22 cellular contexts compared by ENCODE assay signal in genomic region chr1:207791290-207791689, GRCh38.
"Had no signal": no experiment of that assay in that cellular context is flagged by ENCODE, and none has a peak within 500 bp of the region (broad histone marks: within the 10 kb centered on the region; RNA-seq: fewer than 3 reads in every experiment).

No MANE protein-coding gene starts in this region.

- H3K27ac ChIP-seq: gastroesophageal sphincter, left ventricle myocardium inferior, lower lobe of right lung, neural progenitor cell, right atrium auricular region, suprapubic skin, thyroid gland, upper lobe of left lung, uterus had no signal

- H3K4me3 ChIP-seq: dorsolateral prefrontal cortex, gastroesophageal sphincter, left ventricle myocardium inferior, lower lobe of right lung, neural progenitor cell, right atrium auricular region, suprapubic skin, thyroid gland, upper lobe of left lung, uterus had no signal

- H3K4me3 Mint-ChIP-seq: immature natural killer cell; memory B cell; natural killer cell treated with Interleukin-12 subunit alpha and Interleukin-12 subunit beta and Interleukin-15 and Interleukin-18, amount 100 ng/mL, for 72 hours; neural progenitor cell had no signal

- ATAC-seq: esophagus mucosa; gastroesophageal sphincter; lower lobe of right lung; natural killer cell treated with Interleukin-12 subunit alpha and Interleukin-12 subunit beta and Interleukin-15 and Interleukin-18, amount 100 ng/mL, for 72 hours had no signal

- DNase-seq: cortex of kidney; dorsolateral prefrontal cortex; effector CD8-positive, alpha-beta T cell; glutamatergic neuron; immature natural killer cell; left ventricle myocardium inferior; lower lobe of right lung; midbrain; nucleus accumbens; small intestine; stimulated activated CD4-positive, alpha-beta T cell treated with anti-CD3 and anti-CD28 coated beads, Interleukin-2, amount 100 ng/mL, for 48 hours; stimulated activated naive CD4-positive, alpha-beta T cell treated with Interleukin-2 at 50 U/mL for 16 hours; thyroid gland; upper lobe of left lung; uterus had no signal

- H3K27ac Mint-ChIP-seq: memory B cell; natural killer cell treated with Interleukin-12 subunit alpha and Interleukin-12 subunit beta and Interleukin-15 and Interleukin-18, amount 100 ng/mL, for 72 hours; neural progenitor cell had no signal

- H3K27me3 Mint-ChIP-seq: memory B cell; natural killer cell treated with Interleukin-12 subunit alpha and Interleukin-12 subunit beta and Interleukin-15 and Interleukin-18, amount 100 ng/mL, for 72 hours had no signal

- H3K36me3 Mint-ChIP-seq: natural killer cell treated with Interleukin-12 subunit alpha and Interleukin-12 subunit beta and Interleukin-15 and Interleukin-18, amount 100 ng/mL, for 72 hours had no signal

- H3K9me3 ChIP-seq: gastroesophageal sphincter, left ventricle myocardium inferior, lower lobe of right lung, right atrium auricular region, suprapubic skin, thyroid gland, upper lobe of left lung, uterus had no signal

- H3K27me3 ChIP-seq: dorsolateral prefrontal cortex, gastroesophageal sphincter, neural progenitor cell, right atrium auricular region, suprapubic skin, thyroid gland, upper lobe of left lung, uterus had no signal

- H3K4me1 ChIP-seq: gastroesophageal sphincter, left ventricle myocardium inferior, lower lobe of right lung, neural progenitor cell, right atrium auricular region, thyroid gland, uterus had no signal

- H3K36me3 ChIP-seq: neural progenitor cell, uterus had no signal

- H3K9me3 Mint-ChIP-seq: immature natural killer cell; memory B cell; natural killer cell treated with Interleukin-12 subunit alpha and Interleukin-12 subunit beta and Interleukin-15 and Interleukin-18, amount 100 ng/mL, for 72 hours; neural progenitor cell had no signal

- H3K4me1 Mint-ChIP-seq: immature natural killer cell, neural progenitor cell had no signal
